8 cellular contexts compared by ENCODE assay signal in the genomic region with DNA sequence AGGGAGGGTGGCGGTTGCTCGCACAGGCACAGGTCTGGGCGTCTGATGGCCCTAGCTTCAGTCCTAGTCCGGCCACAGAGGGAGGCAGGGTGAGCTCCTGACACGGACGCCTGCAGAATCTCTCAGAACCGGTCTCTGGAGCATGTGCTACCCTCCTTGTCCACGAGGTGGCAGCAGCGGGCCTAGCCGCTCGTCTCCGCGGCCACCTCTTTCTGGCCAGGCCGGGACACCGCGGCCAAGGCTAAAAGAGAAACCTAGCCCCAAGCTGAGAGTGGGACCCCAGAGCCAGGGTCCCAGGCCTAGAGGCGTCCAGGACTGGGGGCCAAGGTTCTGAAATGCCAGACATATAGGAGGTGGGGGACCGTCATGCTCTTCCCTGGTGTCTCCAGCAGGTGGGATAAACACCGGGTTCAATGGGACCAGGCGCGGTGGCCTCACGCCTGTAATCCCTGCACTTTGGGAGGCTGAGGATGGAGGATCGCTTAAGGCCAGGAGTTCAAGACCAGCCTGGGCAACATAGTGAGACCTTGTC. TPM values are rescaled to one million over a fixed set of nuclear protein-coding genes. Genes with fewer than 3 reads are reported as not detected.
DNase-seq lines count a peak whose midpoint lies in the region; ATAC-seq and TF ChIP-seq lines count a peak whose summit lies in the region.

No MANE protein-coding gene starts in this region.

- no peaks in the 10 kb centered on the region; the same call in 1 of the 2 replicates for H3K27me3 Mint-ChIP-seq in WTC11 (ENCODE audit: low read depth)

- peak; percentile 88 for DNase-seq in Ammon's horn (ENCODE audit: low spot score)
- DNase-seq in NCI-H2029 treated with DMSO at 0.1 percent for 48 hours (lab: John Stamatoyannopoulos, UW) = peak; percentile 44
- peak; percentile 95 for DNase-seq in WTC11 (ENCODE audit: low spot score)
- DNase-seq in T47D (ENCODE audit: low read depth in 1 of 2, low spot score in 1 of 2) = peak; percentile 81 to 86
- peak; percentile 92 for DNase-seq in inferior parietal cortex (ENCODE audit: extremely low spot score)
- peak; percentile 59 to 82 (median 70) for DNase-seq in stimulated activated CD4-positive, alpha-beta T cell treated with anti-CD3 and anti-CD28 coated beads, Interleukin-12 subunit alpha, Interleukin-12 subunit beta, amount 100 ng/mL, for 48 hours (ENCODE audit: low read depth in 2 of 3, low spot score in 1 of 3)

- CTCF ChIA-PET in WTC11 (lab: Charles Lee) = interaction anchor here (0.5 to 11.0 kb wide), 105 partner anchors 9 to 1433 kb away, joined by 3 to 275 read pairs (median 5); a partner anchor contains a TSS

- peak; percentile 98 for TF ChIP-seq CTCF in WTC11 (IDR thresholded peaks at IDR 0.05)

- H3K4me3 Mint-ChIP-seq in WTC11 = no peak overlapping the region

- ATAC-seq in GM19463 (IDR thresholded peaks at IDR 0.05; ENCODE audit: unreplicated experiment) (peak; percentile 32), WTC11 (peak; percentile 91), GM21529 (IDR thresholded peaks at IDR 0.05; ENCODE audit: unreplicated experiment) (no peak)

- H3K36me3 Mint-ChIP-seq in WTC11 = no peaks in the 10 kb centered on the region

- in situ Hi-C loops in T47D (cut with HindIII; ENCODE audit: low pct_unique_long_range_greater_than_20kb, low sequenced_read_pairs) = no loop called here

- H3K9me3 Mint-ChIP-seq in WTC11 = no peaks in the 10 kb centered on the region

- no peak overlapping the region for H3K27ac Mint-ChIP-seq in WTC11

- POLR2A ChIA-PET in WTC11 (lab: Charles Lee) = interaction anchor here (1.5 kb wide), 1 partner anchor 21 kb away, joined by 5 read pairs; no protein-coding TSS in a partner anchor

- no peaks in the 10 kb centered on the region for H3K4me1 Mint-ChIP-seq in WTC11

TF ChIP-seq in WTC11, 78 proteins besides CTCF, POLR2A, EP300 and RAD21:
- TF ChIP-seq GABPB1 (CRISPR knock-in tag; IDR thresholded peaks at IDR 0.05) = 0 out of 2 replicates have a peak, but pooled peaks have one; percentile 44
- TF ChIP-seq SMAD4 (CRISPR knock-in tag; IDR thresholded peaks at IDR 0.05) = no peak
- peak; percentile 83; the same call in 1 of the 2 replicates for TF ChIP-seq GTF2I (CRISPR knock-in tag; conservative IDR thresholded peaks at IDR 0.05)
- peak; percentile 7; the same call in 1 of the 2 replicates for TF ChIP-seq ZNF121 (CRISPR knock-in tag; IDR thresholded peaks at IDR 0.05)
- TF ChIP-seq, protein P1, sequence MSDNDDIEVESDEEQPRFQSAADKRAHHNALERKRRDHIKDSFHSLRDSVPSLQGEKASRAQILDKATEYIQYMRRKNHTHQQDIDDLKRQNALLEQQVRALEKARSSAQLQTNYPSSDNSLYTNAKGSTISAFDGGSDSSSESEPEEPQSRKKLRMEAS (CRISPR knock-in tag; IDR thresholded peaks at IDR 0.05) = peak; percentile 35; the same call in 1 of the 2 replicates
- TF ChIP-seq ETV6 (CRISPR knock-in tag; IDR thresholded peaks at IDR 0.05) = peak; percentile 50; the same call in 1 of the 2 replicates
- TF ChIP-seq, protein P2, sequence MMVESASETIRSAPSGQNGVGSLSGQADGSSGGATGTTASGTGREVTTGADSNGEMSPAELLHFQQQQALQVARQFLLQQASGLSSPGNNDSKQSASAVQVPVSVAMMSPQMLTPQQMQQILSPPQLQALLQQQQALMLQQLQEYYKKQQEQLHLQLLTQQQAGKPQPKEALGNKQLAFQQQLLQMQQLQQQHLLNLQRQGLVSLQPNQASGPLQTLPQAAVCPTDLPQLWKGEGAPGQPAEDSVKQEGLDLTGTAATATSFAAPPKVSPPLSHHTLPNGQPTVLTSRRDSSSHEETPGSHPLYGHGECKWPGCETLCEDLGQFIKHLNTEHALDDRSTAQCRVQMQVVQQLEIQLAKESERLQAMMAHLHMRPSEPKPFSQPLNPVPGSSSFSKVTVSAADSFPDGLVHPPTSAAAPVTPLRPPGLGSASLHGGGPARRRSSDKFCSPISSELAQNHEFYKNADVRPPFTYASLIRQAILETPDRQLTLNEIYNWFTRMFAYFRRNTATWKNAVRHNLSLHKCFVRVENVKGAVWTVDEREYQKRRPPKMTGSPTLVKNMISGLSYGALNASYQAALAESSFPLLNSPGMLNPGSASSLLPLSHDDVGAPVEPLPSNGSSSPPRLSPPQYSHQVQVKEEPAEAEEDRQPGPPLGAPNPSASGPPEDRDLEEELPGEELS (CRISPR knock-in tag; IDR thresholded peaks at IDR 0.05) = 0 out of 2 replicates have a peak, but pooled peaks have one; percentile 38
- TF ChIP-seq, protein P3, sequence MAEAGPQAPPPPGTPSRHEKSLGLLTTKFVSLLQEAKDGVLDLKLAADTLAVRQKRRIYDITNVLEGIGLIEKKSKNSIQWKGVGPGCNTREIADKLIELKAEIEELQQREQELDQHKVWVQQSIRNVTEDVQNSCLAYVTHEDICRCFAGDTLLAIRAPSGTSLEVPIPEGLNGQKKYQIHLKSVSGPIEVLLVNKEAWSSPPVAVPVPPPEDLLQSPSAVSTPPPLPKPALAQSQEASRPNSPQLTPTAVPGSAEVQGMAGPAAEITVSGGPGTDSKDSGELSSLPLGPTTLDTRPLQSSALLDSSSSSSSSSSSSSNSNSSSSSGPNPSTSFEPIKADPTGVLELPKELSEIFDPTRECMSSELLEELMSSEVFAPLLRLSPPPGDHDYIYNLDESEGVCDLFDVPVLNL (CRISPR knock-in tag; IDR thresholded peaks at IDR 0.05; ENCODE audit: borderline replicate concordance, low read depth) = no peak

RNA-seq across cellular contexts. Expression of a gene that starts 3.2 kb away (rescaled TPM):
- total RNA-seq in WTC11 (2021) = 0.33 to 0.76 TPM (median 0.41 TPM) in 3 replicates

RNA-seq across cellular contexts. Expression of a gene that starts 32.5 kb away (rescaled TPM):
- 355 to 373 TPM (median 371 TPM) in 3 replicates for total RNA-seq in WTC11 (2021)

RNA-seq across cellular contexts. Expression of a gene that starts 47.5 kb away (rescaled TPM):
- total RNA-seq in WTC11 (2021) = 74.1 to 80.7 TPM (median 79.4 TPM) in 3 replicates

Comparison
In these comparisons a context has a peak if more than half of its experiments do, and no peak if none do; other contexts are left out.
1. DNase-seq: peak in every context shown above with its lines; median percentile 95 in WTC11; 92 in inferior parietal cortex; 88 in Ammon's horn; 84 in T47D; 70 in stimulated activated CD4-positive, alpha-beta T cell treated with anti-CD3 and anti-CD28 coated beads, Interleukin-12 subunit alpha, Interleukin-12 subunit beta, amount 100 ng/mL, for 48 hours; 44 in NCI-H2029 treated with DMSO at 0.1 percent for 48 hours.